Comparison of ENCODE assay signal across 7 cellular contexts in genomic region chr12:106342397-106343212, GRCh38. TPM values are rescaled to one million over a fixed set of nuclear protein-coding genes. Genes with fewer than 3 reads are reported as not detected.
A peak's percentile ranks its signal among the peaks of the same experiment; 100 is the strongest.
DNase-seq lines count a peak whose midpoint lies in the region; ATAC-seq and TF ChIP-seq lines count a peak whose summit lies in the region.

No MANE protein-coding gene starts in this region.

- peak; percentile 89 for ATAC-seq in lung (ENCODE audit: insufficient read depth, low FRiP score)

- intact Hi-C loops in transverse colon (cut with DNase I; ENCODE audit: low total_unique reads) = no loop called here

- TF ChIP-seq POLR2A in transverse colon (IDR thresholded peaks at IDR 0.05) = no peak

- H3K4me1 ChIP-seq in lung (ENCODE audit: control insufficient read depth in 2 of 2, insufficient read depth in 2 of 2, low read length in 2 of 2) (peaks cover 4 to 21% of the 10 kb centered on the region in 2 donors), transverse colon (peaks cover 9 to 33% (median 18%) of the 10 kb centered on the region in 4 donors)

- H3K27me3 ChIP-seq in lung (ENCODE audit: control insufficient read depth, insufficient read depth) (no peaks in the 10 kb centered on the region), transverse colon (no peaks in the 10 kb centered on the region)

- no peak for TF ChIP-seq EP300 in transverse colon (IDR thresholded peaks at IDR 0.05; ENCODE audit: low read depth)

- H3K27ac ChIP-seq in lung (ENCODE audit: low read depth in 1 of 2, low read length in 1 of 2) (peak overlapping the region; percentile 88 to 92), transverse colon (peak overlapping the region; percentile 54 to 75 (median 66))

- in situ Hi-C loops in transverse colon (cut with MboI; ENCODE audit: low pct_ligation_motif_present in 1 of 4, low pct_unique_long_range_greater_than_20kb in 1 of 4, low sequenced_read_pairs in 3 of 4) = no loop called here

- H3K4me3 ChIP-seq in lung (no peak overlapping the region), transverse colon (peak overlapping the region in 1 of 4 donors; percentile 4)

- 38 to 73% methylated on average over 9 of the region's 9 CpGs for WGBS in lung, 2 donors
- 33 to 44% methylated on average over 3 to 9 of the region's 9 CpGs for WGBS in transverse colon (ENCODE audit: low coverage in 1 of 2), 2 donors

- TF ChIP-seq CTCF in lung (IDR thresholded peaks at IDR 0.05; ENCODE audit: control extremely low read depth, extremely low read depth) = no peak
- no peak for TF ChIP-seq CTCF in transverse colon (IDR thresholded peaks at IDR 0.05)

- DNase-seq in M059J (ENCODE audit: low read depth) (peak; percentile 81), dedifferentiated amniotic fluid mesenchymal stem cell (ENCODE audit: extremely low spot score) (peak; percentile 84), lung (ENCODE audit: low spot score) (peak; percentile 68), transverse colon (peak; percentile 54), COLO668 (lab: John Stamatoyannopoulos, UW; ENCODE audit: unreplicated experiment) (no peak), NCI-H2171 (lab: John Stamatoyannopoulos, UW) (no peak)
- DNase-seq in stimulated activated CD4-positive, alpha-beta T cell treated with anti-CD3 and anti-CD28 coated beads, Interleukin-2, amount 100 ng/mL, for 48 hours = no peak

- H3K36me3 ChIP-seq in lung (ENCODE audit: control insufficient read depth in 2 of 2, insufficient read depth in 2 of 2, low read length in 2 of 2) = peaks cover 7 to 10% of the 10 kb centered on the region in 2 donors
- peaks cover 0 to 18% (median 0%) of the 10 kb centered on the region in 4 donors for H3K36me3 ChIP-seq in transverse colon

- H3K9me3 ChIP-seq in lung (ENCODE audit: control insufficient read depth in 2 of 2, insufficient read depth in 1 of 2, low read length in 1 of 2) (no peaks in the 10 kb centered on the region), transverse colon (no peaks in the 10 kb centered on the region)

RNA-seq across cellular contexts. Expression of gene POLR3B, which starts 14.9 kb away (rescaled TPM):
- total RNA-seq in M059J (2014; rRNA removed; shearing (Covaris generic)) = 3.7 and 8.2 TPM in 2 replicates
- total RNA-seq in lung (10 to 100 TPM; 11.4 to 13.5 TPM), transverse colon (1 to 10 TPM; 5.6 to 8.4 (median 7.7) TPM)
- polyA plus RNA-seq in lung = 1 to 10 TPM; 3.6 to 6.6 TPM

RNA-seq across cellular contexts. Expression of gene TCP11L2, which starts 40.1 kb away (rescaled TPM):
- 15.8 and 30.1 TPM in 2 replicates for total RNA-seq in M059J (2014; rRNA removed; shearing (Covaris generic))
- total RNA-seq in lung = 10 to 100 TPM; 42.5 to 78.5 TPM
- polyA plus RNA-seq in lung = 1 to 10 TPM; 4.9 to 7.1 TPM
- total RNA-seq in transverse colon = 10 to 100 TPM in 3 of 4 donors, 1 to 10 TPM in 1; 8.0 to 47.8 (median 41.7) TPM

Comparison
In these comparisons a context has a peak if more than half of its experiments do, and no peak if none do; other contexts are left out.
1. DNase-seq: peak in M059J (single experiment), dedifferentiated amniotic fluid mesenchymal stem cell (single experiment), lung (single experiment) and transverse colon (single experiment); none in COLO668 (single experiment), stimulated activated CD4-positive, alpha-beta T cell treated with anti-CD3 and anti-CD28 coated beads, Interleukin-2, amount 100 ng/mL, for 48 hours (0 of 2) and NCI-H2171 (single experiment).